ENCODE assay signal across 8 cellular contexts in genomic region chr3:50320853-50321145, GRCh38. TPM values are rescaled to one million over a fixed set of nuclear protein-coding genes. Genes with fewer than 3 reads are reported as not detected.
DNase-seq lines count a peak whose midpoint lies in the region; FAIRE-seq and TF ChIP-seq lines count a peak whose summit lies in the region.

No MANE protein-coding gene starts in this region.

- no peak for DNase-seq in activated CD4-positive, alpha-beta T cell treated with anti-CD3 and anti-CD28 coated beads, Interleukin-2, amount 10 ng/mL, durations not matched to agents 7 days and 5 days
- no peak for DNase-seq in activated CD4-positive, alpha-beta T cell treated with anti-CD3 and anti-CD28 coated beads, Interleukin-2, amount 50 U/mL, for 1 hour
- DNase-seq in keratinocyte (ENCODE audit: low read depth, low spot score), result no peak
- no peak for DNase-seq in GM13976 (ENCODE audit: low spot score)
- no peak for DNase-seq in activated CD4-positive, CD25-positive, alpha-beta regulatory T cell treated with anti-CD3 and anti-CD28 coated beads, Interleukin-2, amount 50 U/mL, for 72 hours
- DNase-seq in midbrain (lab: John Stamatoyannopoulos, UW), result no peak

- under 1% methylated on average over 22 of the region's 22 CpGs for WGBS in thymus

- H3K27me3 ChIP-seq in keratinocyte (ENCODE audit: control insufficient read depth, extremely low read depth, insufficient read depth, low read length) (no peaks in the 10 kb centered on the region), thymus (ENCODE audit: control insufficient read depth, insufficient read depth) (no peaks in the 10 kb centered on the region)

- dilution Hi-C loops in keratinocyte (cut with MboI; ENCODE audit: extremely low pct_ligation_motif_present, low sequenced_read_pairs), result no loop called here

- in situ Hi-C loops in GM13976 (cut with MboI; ENCODE audit: low sequenced_read_pairs, unreplicated experiment), result no loop called here

- peaks cover 45% of the 10 kb centered on the region for H3K4me1 ChIP-seq in keratinocyte (ENCODE audit: control insufficient read depth, extremely low read depth, insufficient read depth, low read length)
- H3K4me1 ChIP-seq in thymus (ENCODE audit: control insufficient read depth, insufficient read depth, low read length), result peaks cover 8% of the 10 kb centered on the region

- H3K27ac ChIP-seq in keratinocyte (ENCODE audit: control insufficient read depth, insufficient read depth, low read length), result peak overlapping the region; percentile 99
- H3K27ac ChIP-seq in thymus (ENCODE audit: low read depth), result peak overlapping the region; percentile 44

- peaks cover 4% of the 10 kb centered on the region for H3K36me3 Mint-ChIP-seq in activated CD4-positive, alpha-beta T cell treated with anti-CD3 and anti-CD28 coated beads, Interleukin-2, amount 10 ng/mL, durations not matched to agents 7 days and 5 days (ENCODE audit: low read depth)
- peaks cover 2% of the 10 kb centered on the region for H3K36me3 Mint-ChIP-seq in activated naive CD8-positive, alpha-beta T cell

- peaks cover 3% of the 10 kb centered on the region for H3K9me1 ChIP-seq in keratinocyte (ENCODE audit: control insufficient read depth, extremely low read depth, insufficient read depth, low read length)

- no peaks in the 10 kb centered on the region for H3K9me3 Mint-ChIP-seq in activated CD4-positive, alpha-beta T cell treated with anti-CD3 and anti-CD28 coated beads, Interleukin-2, amount 10 ng/mL, durations not matched to agents 7 days and 5 days
- no peaks in the 10 kb centered on the region for H3K9me3 Mint-ChIP-seq in activated naive CD8-positive, alpha-beta T cell (ENCODE audit: low read depth)

- H3K4me3 Mint-ChIP-seq in activated CD4-positive, alpha-beta T cell treated with anti-CD3 and anti-CD28 coated beads, Interleukin-2, amount 10 ng/mL, durations not matched to agents 7 days and 5 days, result peak overlapping the region; percentile 82
- peak overlapping the region; percentile 94 for H3K4me3 Mint-ChIP-seq in activated naive CD8-positive, alpha-beta T cell

- H2AFZ ChIP-seq in keratinocyte (ENCODE audit: control insufficient read depth, low read length), result peak overlapping the region; percentile 33

- CTCF ChIA-PET in activated CD4-positive, alpha-beta T cell treated with anti-CD3 and anti-CD28 coated beads, Interleukin-2, amount 10 ng/mL, durations not matched to agents 7 days and 5 days (lab: Charles Lee), result interaction anchor here (0.7 to 2.5 kb wide), 3 partner anchors 16 to 25 kb away, joined by 4 to 7 read pairs (median 5); partner anchors contain the start of genes HYAL3 and NAA80

- H3K4me2 ChIP-seq in keratinocyte (ENCODE audit: control insufficient read depth, extremely low read depth, insufficient read depth, low read depth, low read length), result peak overlapping the region; percentile 99

- H4K20me1 ChIP-seq in keratinocyte (ENCODE audit: control insufficient read depth, extremely low read depth, insufficient read depth, low read length), result no peaks in the 10 kb centered on the region

- FAIRE-seq in keratinocyte (lab: Jason Lieb, UNC), result no peak

- peaks cover 17 to 36% of the 10 kb centered on the region in 2 experiments for H3K36me3 ChIP-seq in keratinocyte (ENCODE audit: control insufficient read depth in 2 of 2, extremely low read depth in 1 of 2, insufficient read depth in 2 of 2, low read length in 2 of 2)
- peaks cover 13% of the 10 kb centered on the region for H3K36me3 ChIP-seq in thymus (ENCODE audit: control insufficient read depth, insufficient read depth)

- H3K9me3 ChIP-seq in keratinocyte (ENCODE audit: control insufficient read depth, low read depth, low read length), result no peaks in the 10 kb centered on the region
- H3K9me3 ChIP-seq in thymus (ENCODE audit: control insufficient read depth), result no peaks in the 10 kb centered on the region

- no peaks in the 10 kb centered on the region for H3K27me3 Mint-ChIP-seq in activated CD4-positive, alpha-beta T cell treated with anti-CD3 and anti-CD28 coated beads, Interleukin-2, amount 10 ng/mL, durations not matched to agents 7 days and 5 days
- no peaks in the 10 kb centered on the region for H3K27me3 Mint-ChIP-seq in activated naive CD8-positive, alpha-beta T cell

- H3K4me1 Mint-ChIP-seq in activated CD4-positive, alpha-beta T cell treated with anti-CD3 and anti-CD28 coated beads, Interleukin-2, amount 10 ng/mL, durations not matched to agents 7 days and 5 days, result peaks cover 45% of the 10 kb centered on the region
- peaks cover 34% of the 10 kb centered on the region for H3K4me1 Mint-ChIP-seq in activated naive CD8-positive, alpha-beta T cell (ENCODE audit: low read depth)

- peak overlapping the region; percentile 98 for H3K9ac ChIP-seq in keratinocyte (ENCODE audit: control insufficient read depth, extremely low read depth, insufficient read depth, low read length)

- H3K27ac Mint-ChIP-seq in activated CD4-positive, alpha-beta T cell treated with anti-CD3 and anti-CD28 coated beads, Interleukin-2, amount 10 ng/mL, durations not matched to agents 7 days and 5 days, result peak overlapping the region; percentile 83
- peak overlapping the region; percentile 78 for H3K27ac Mint-ChIP-seq in activated naive CD8-positive, alpha-beta T cell

- no peak for TF ChIP-seq CTCF in keratinocyte (optimal IDR thresholded peaks at IDR 0.05 in 1 of 3, IDR thresholded peaks at IDR 0.05 in 1 of 3, conservative IDR thresholded peaks at IDR 0.05 in 1 of 3; ENCODE audit: extremely low read depth in 1 of 3, insufficient read depth in 2 of 3, low read length in 3 of 3)
- TF ChIP-seq CTCF in GM13976 (IDR thresholded peaks at IDR 0.05; ENCODE audit: borderline replicate concordance, control extremely low read depth, extremely low read depth, insufficient read depth, missing control alignments), result no peak

- H3K4me3 ChIP-seq in keratinocyte (ENCODE audit: control insufficient read depth in 2 of 3, extremely low read depth in 1 of 3, insufficient read depth in 2 of 3, low read depth in 1 of 3, low read length in 3 of 3) (peak overlapping the region; percentile 52 to 89 (median 84)), thymus (ENCODE audit: low read length) (peak overlapping the region; percentile 75)

- H3K79me2 ChIP-seq in keratinocyte (ENCODE audit: control insufficient read depth, insufficient read depth, low read length), result peaks cover 33% of the 10 kb centered on the region

- POLR2A ChIA-PET in activated CD4-positive, alpha-beta T cell treated with anti-CD3 and anti-CD28 coated beads, Interleukin-2, amount 10 ng/mL, durations not matched to agents 7 days and 5 days (lab: Charles Lee), result no interaction called here

RNA-seq across cellular contexts. Expression of gene HYAL2, which starts 1.7 kb away (rescaled TPM):
- 1 to 10 TPM; 4.3 to 5.7 TPM for total RNA-seq in activated CD4-positive, alpha-beta T cell treated with anti-CD3 and anti-CD28 coated beads, Interleukin-2, amount 10 ng/mL, durations not matched to agents 7 days and 5 days
- 42.8 to 71.8 TPM (median 44.8 TPM) in 3 replicates for polyA plus RNA-seq in keratinocyte
- polyA plus RNA-seq in keratinocyte (2011; ENCODE audit: low read depth), result 5.2 TPM
- 27.2 and 52.8 TPM in 2 replicates for polyA plus RNA-seq in keratinocyte (2011; cell fraction: cytosol; rRNA removed)
- 50.1 and 70.2 TPM in 2 replicates for polyA plus RNA-seq in keratinocyte (2011; cell fraction: nucleus; rRNA removed)
- 29.0 and 39.5 TPM in 2 replicates for polyA plus RNA-seq in keratinocyte (2012; ENCODE audit: low replicate concordance)
- 44.9 to 108 TPM (median 61.0 TPM) in 3 replicates for polyA minus RNA-seq in keratinocyte
- polyA minus RNA-seq in keratinocyte (2011; cell fraction: cytosol; rRNA and poly(A)+ RNA removed), result 67.0 TPM
- polyA minus RNA-seq in keratinocyte (2011; cell fraction: nucleus; rRNA and poly(A)+ RNA removed), result 55.2 and 58.9 TPM in 2 replicates
- 32.7 TPM for polyA plus RNA-seq in thymus

RNA-seq across cellular contexts. Expression of gene TUSC2, which starts 7.2 kb away (rescaled TPM):
- 10 to 100 TPM; 16.1 to 17.7 TPM for total RNA-seq in activated CD4-positive, alpha-beta T cell treated with anti-CD3 and anti-CD28 coated beads, Interleukin-2, amount 10 ng/mL, durations not matched to agents 7 days and 5 days
- polyA plus RNA-seq in keratinocyte (28.0 to 47.8 TPM (median 30.5 TPM) in 3 replicates), thymus (27.5 TPM)
- polyA plus RNA-seq in keratinocyte (2011; ENCODE audit: low read depth), result 16.9 TPM
- polyA plus RNA-seq in keratinocyte (2011; cell fraction: cytosol; rRNA removed), result 30.5 and 33.1 TPM in 2 replicates
- 26.5 and 26.9 TPM in 2 replicates for polyA plus RNA-seq in keratinocyte (2011; cell fraction: nucleus; rRNA removed)
- polyA plus RNA-seq in keratinocyte (2012; ENCODE audit: low replicate concordance), result 26.0 and 26.1 TPM in 2 replicates
- 15.1 to 25.8 TPM (median 20.7 TPM) in 3 replicates for polyA minus RNA-seq in keratinocyte
- 18.8 TPM for polyA minus RNA-seq in keratinocyte (2011; cell fraction: cytosol; rRNA and poly(A)+ RNA removed)
- polyA minus RNA-seq in keratinocyte (2011; cell fraction: nucleus; rRNA and poly(A)+ RNA removed), result 5.8 and 9.9 TPM in 2 replicates

RNA-seq across cellular contexts. Expression of gene HYAL1, which starts 17.4 kb away (rescaled TPM):
- under 1 TPM in 1 of 2 experiments, not detected in 1; 0.07 TPM for total RNA-seq in activated CD4-positive, alpha-beta T cell treated with anti-CD3 and anti-CD28 coated beads, Interleukin-2, amount 10 ng/mL, durations not matched to agents 7 days and 5 days
- polyA plus RNA-seq in keratinocyte (13.9 to 24.5 TPM (median 15.3 TPM) in 3 replicates), thymus (1.8 TPM)
- polyA plus RNA-seq in keratinocyte (2011; ENCODE audit: low read depth), result 5.8 TPM
- 13.3 and 14.8 TPM in 2 replicates for polyA plus RNA-seq in keratinocyte (2011; cell fraction: cytosol; rRNA removed)
- 56.6 and 77.5 TPM in 2 replicates for polyA plus RNA-seq in keratinocyte (2011; cell fraction: nucleus; rRNA removed)
- polyA plus RNA-seq in keratinocyte (2012; ENCODE audit: low replicate concordance), result 16.2 and 17.9 TPM in 2 replicates
- polyA minus RNA-seq in keratinocyte, result 20.5 to 37.4 TPM (median 20.7 TPM) in 3 replicates
- 16.7 TPM for polyA minus RNA-seq in keratinocyte (2011; cell fraction: cytosol; rRNA and poly(A)+ RNA removed)
- 25.2 and 27.6 TPM in 2 replicates for polyA minus RNA-seq in keratinocyte (2011; cell fraction: nucleus; rRNA and poly(A)+ RNA removed)

RNA-seq across cellular contexts. Expression of gene RASSF1, which starts 19.8 kb away (rescaled TPM):
- total RNA-seq in activated CD4-positive, alpha-beta T cell treated with anti-CD3 and anti-CD28 coated beads, Interleukin-2, amount 10 ng/mL, durations not matched to agents 7 days and 5 days, result 100 to 1,000 TPM in 1 of 2 experiments, 10 to 100 TPM in 1; 88.3 to 122 TPM
- polyA plus RNA-seq in keratinocyte, result 28.5 to 42.5 TPM (median 30.7 TPM) in 3 replicates
- 17.7 TPM for polyA plus RNA-seq in keratinocyte (2011; ENCODE audit: low read depth)
- polyA plus RNA-seq in keratinocyte (2011; cell fraction: cytosol; rRNA removed), result 22.6 and 33.6 TPM in 2 replicates
- 38.7 and 45.7 TPM in 2 replicates for polyA plus RNA-seq in keratinocyte (2011; cell fraction: nucleus; rRNA removed)
- polyA plus RNA-seq in keratinocyte (2012; ENCODE audit: low replicate concordance), result 24.4 and 28.4 TPM in 2 replicates
- 9.5 to 13.8 TPM (median 10.2 TPM) in 3 replicates for polyA minus RNA-seq in keratinocyte
- 20.3 TPM for polyA minus RNA-seq in keratinocyte (2011; cell fraction: cytosol; rRNA and poly(A)+ RNA removed)
- 13.5 and 16.1 TPM in 2 replicates for polyA minus RNA-seq in keratinocyte (2011; cell fraction: nucleus; rRNA and poly(A)+ RNA removed)
- 40.3 TPM for polyA plus RNA-seq in thymus

RNA-seq across cellular contexts. Expression of gene HYAL3, which starts 21.6 kb away (rescaled TPM):
- 10 to 100 TPM in 1 of 2 experiments, 1 to 10 TPM in 1; 9.2 to 10.9 TPM for total RNA-seq in activated CD4-positive, alpha-beta T cell treated with anti-CD3 and anti-CD28 coated beads, Interleukin-2, amount 10 ng/mL, durations not matched to agents 7 days and 5 days
- polyA plus RNA-seq in keratinocyte (6.6 to 15.6 TPM (median 10.3 TPM) in 3 replicates), thymus (2.5 TPM)
- polyA plus RNA-seq in keratinocyte (2011; ENCODE audit: low read depth), result 1.3 TPM
- 8.8 and 15.8 TPM in 2 replicates for polyA plus RNA-seq in keratinocyte (2011; cell fraction: cytosol; rRNA removed)
- 14.3 and 18.5 TPM in 2 replicates for polyA plus RNA-seq in keratinocyte (2011; cell fraction: nucleus; rRNA removed)
- 3.2 and 9.2 TPM in 2 replicates for polyA plus RNA-seq in keratinocyte (2012; ENCODE audit: low replicate concordance)
- polyA minus RNA-seq in keratinocyte, result 5.2 to 15.4 TPM (median 14.1 TPM) in 3 replicates
- 15.5 TPM for polyA minus RNA-seq in keratinocyte (2011; cell fraction: cytosol; rRNA and poly(A)+ RNA removed)
- 7.7 and 8.8 TPM in 2 replicates for polyA minus RNA-seq in keratinocyte (2011; cell fraction: nucleus; rRNA and poly(A)+ RNA removed)
